9 cellular contexts compared by ENCODE assay signal in genomic region chr6:137080711-137081110, GRCh38. TPM values are rescaled to one million over a fixed set of nuclear protein-coding genes. Genes with fewer than 3 reads are reported as not detected.
"Had no signal": no experiment of that assay in that cellular context is flagged by ENCODE, and none has a peak within 500 bp of the region (broad histone marks: within the 10 kb centered on the region; RNA-seq: fewer than 3 reads in every experiment).

No MANE protein-coding gene starts in this region.

- H3K36me3 Mint-ChIP-seq: IgD-negative memory B cell had no signal

- H3K27me3 Mint-ChIP-seq: IgD-negative memory B cell had no signal

- ATAC-seq: HepG2 had no signal

- H3K27ac ChIP-seq: GM23248, HL-60 had no signal

- H3K9me3 Mint-ChIP-seq: HFFc6, IgD-negative memory B cell had no signal

- H3K9ac ChIP-seq: GM23248 had no signal

- H3K27ac Mint-ChIP-seq: H9, HFFc6, IgD-negative memory B cell had no signal

- H3K4me3 ChIP-seq: GM23248 had no signal

- DNase-seq: GM23248, H9, HCEC 1CT, HFFc6, KBM-7 had no signal

- H3K4me3 Mint-ChIP-seq: H9, HFFc6 had no signal

- H2AFZ ChIP-seq: GM23248 had no signal

RNA-seq across cellular contexts. Expression of gene IL20RA, which starts 35.9 kb away (rescaled TPM):
- total RNA-seq: GM23248, HepG2, HFFc6, HT1080 had no signal
